In genomic region chr5:60010328-60010727, GRCh38 we compare ENCODE assay signal across 13 cellular contexts.
DNase-seq lines count a peak whose midpoint lies in the region; ATAC-seq and TF ChIP-seq lines count a peak whose summit lies in the region.
"Had no signal": no experiment of that assay in that cellular context is flagged by ENCODE, and none has a peak within 500 bp of the region (broad histone marks: within the 10 kb centered on the region; RNA-seq: fewer than 3 reads in every experiment).

No MANE protein-coding gene starts in this region.

- ATAC-seq in foreskin keratinocyte = peak; percentile 47
- ATAC-seq in GM21360 (IDR thresholded peaks at IDR 0.05; ENCODE audit: unreplicated experiment) = no peak
- ATAC-seq in HG03025 (IDR thresholded peaks at IDR 0.05; ENCODE audit: low FRiP score, unreplicated experiment) = no peak
- ATAC-seq: stimulated activated naive CD8-positive, alpha-beta T cell treated with anti-CD3 and anti-CD28 coated beads, Interleukin-15, amount 100 ng/mL, for 72 hours had no signal

- no peaks in the 10 kb centered on the region for H4K20me1 ChIP-seq in H9 (ENCODE audit: control insufficient read depth, insufficient read depth, insufficient read length)

- no CpG with 5 or more reads among the region's 1 CpG for WGBS in H9 (ENCODE audit: extremely low coverage, insufficient read length, low lambda C conversion rate)
- 47 to 64% methylated on average over 1 of the region's 1 CpG for WGBS in sigmoid colon, 2 donors

- no peaks in the 10 kb centered on the region for H3K23me2 ChIP-seq in H9 (ENCODE audit: insufficient read length, low read depth, low read length, poor library complexity, severe bottlenecking)

- no peak overlapping the region for H2BK20ac ChIP-seq in H9 (ENCODE audit: low read depth, low read length, poor library complexity, severe bottlenecking)

- H3K4me3 Mint-ChIP-seq in H9 = no peak overlapping the region
- H3K4me3 Mint-ChIP-seq: activated CD4-positive, alpha-beta T cell treated with anti-CD3 and anti-CD28 coated beads, Interleukin-2, amount 10 ng/mL, durations not matched to agents 7 days and 5 days; stimulated activated naive CD8-positive, alpha-beta T cell treated with anti-CD3 and anti-CD28 coated beads, Interleukin-15, amount 100 ng/mL, for 72 hours had no signal

- intact Hi-C loops in sigmoid colon (cut with DNase I) = no loop called here

- H3K4me2 ChIP-seq in H9 (ENCODE audit: insufficient read depth, insufficient read length, low read length) = no peak overlapping the region

- H3K4me3 ChIP-seq in BJ (ENCODE audit: low read depth, low read length) (no peak overlapping the region), sigmoid colon (no peak overlapping the region)

- H3K36me3 Mint-ChIP-seq in H9 (ENCODE audit: insufficient read depth in 1 of 3, low read depth in 3 of 3) = no peaks in the 10 kb centered on the region

- H3K4me1 ChIP-seq in H9 (ENCODE audit: insufficient read depth, low read length) (no peaks in the 10 kb centered on the region; the same call in 1 of the 2 replicates), foreskin keratinocyte (no peaks in the 10 kb centered on the region), sigmoid colon (no peaks in the 10 kb centered on the region)

- no peak for DNase-seq in BJ (ENCODE audit: low read depth)
- no peak for DNase-seq in H9
- peak; percentile 60 for DNase-seq in OCI-M1 (lab: John Stamatoyannopoulos, UW)
- no peak for DNase-seq in foreskin keratinocyte
- no peak for DNase-seq in NCI-H1105 treated with DMSO at 0.1 percent for 48 hours (lab: John Stamatoyannopoulos, UW)
- DNase-seq in sigmoid colon = no peak
- DNase-seq: activated CD4-positive, alpha-beta T cell treated with anti-CD3 and anti-CD28 coated beads, Interleukin-2, amount 10 ng/mL, durations not matched to agents 7 days and 5 days; erythroblast; NCI-H1436; stimulated activated naive CD8-positive, alpha-beta T cell treated with anti-CD3 and anti-CD28 coated beads, Interleukin-15, amount 100 ng/mL, for 72 hours had no signal

- H3T11ph ChIP-seq in H9 (ENCODE audit: low read length) = no peak overlapping the region

- H3K9ac ChIP-seq in H9 (ENCODE audit: extremely low read depth, insufficient read length, low read length) = no peak overlapping the region

- H2BK12ac ChIP-seq in H9 (ENCODE audit: insufficient read length, low read depth, low read length) = no peak overlapping the region

- H3K27me3 ChIP-seq in BJ (ENCODE audit: control insufficient read depth, insufficient read depth, low read length) = no peaks in the 10 kb centered on the region
- no peaks in the 10 kb centered on the region for H3K27me3 ChIP-seq in H9 (ENCODE audit: insufficient read depth, low read length)
- H3K27me3 ChIP-seq in foreskin keratinocyte = peaks cover 4% of the 10 kb centered on the region
- no peaks in the 10 kb centered on the region for H3K27me3 ChIP-seq in sigmoid colon

- no peaks in the 10 kb centered on the region for H3K79me2 ChIP-seq in H9 (ENCODE audit: insufficient read depth, low read length)

- H3K27ac Mint-ChIP-seq in H9 = no peak overlapping the region
- H3K27ac Mint-ChIP-seq: activated CD4-positive, alpha-beta T cell treated with anti-CD3 and anti-CD28 coated beads, Interleukin-2, amount 10 ng/mL, durations not matched to agents 7 days and 5 days; activated T-helper 2 cell treated with anti-CD3 and anti-CD28 coated beads, Interferon-gamma antibody, Interleukin-2, Interleukin-4, amounts not matched to agents 10 μg/mL and 5 μg/mL and 100 μg/mL, durations not matched to agents 14 hours and 24 hours and 36 hours; stimulated activated naive CD8-positive, alpha-beta T cell treated with anti-CD3 and anti-CD28 coated beads, Interleukin-15, amount 100 ng/mL, for 72 hours had no signal

- no peak overlapping the region for H3K23ac ChIP-seq in H9 (ENCODE audit: insufficient read length, low read depth, low read length)

- H3K56ac ChIP-seq in H9 (ENCODE audit: insufficient read length, low read depth, low read length) = no peak overlapping the region

- no peak overlapping the region for H4K8ac ChIP-seq in H9 (replicated peaks; ENCODE audit: insufficient read length, low read depth, low read length)

- no peak overlapping the region for H3K27ac ChIP-seq in H9 (ENCODE audit: insufficient read length, low read depth, low read length)
- H3K27ac ChIP-seq in foreskin keratinocyte = no peak overlapping the region
- H3K27ac ChIP-seq in sigmoid colon = no peak overlapping the region

- no peak overlapping the region for H4K5ac ChIP-seq in H9 (ENCODE audit: insufficient read length, low read depth, low read length)

- H2AK5ac ChIP-seq in H9 (ENCODE audit: insufficient read length, low read length) = no peak overlapping the region

- H4K91ac ChIP-seq in H9 (ENCODE audit: insufficient read length, low read depth, low read length) = no peak overlapping the region

- 0 out of 2 replicates have a peak, but pooled peaks have one; percentile 6 for TF ChIP-seq CTCF in BJ (IDR thresholded peaks at IDR 0.05; ENCODE audit: insufficient read depth, low read depth, low read length)
- TF ChIP-seq CTCF in H9 (conservative IDR thresholded peaks at IDR 0.05) = peak; percentile 52
- peak; percentile 14 for TF ChIP-seq CTCF in foreskin keratinocyte (conservative IDR thresholded peaks at IDR 0.05)
- TF ChIP-seq CTCF in sigmoid colon (IDR thresholded peaks at IDR 0.05) = peak in 1 of 4 experiments; percentile 11

- H3K4me1 Mint-ChIP-seq in H9 = peaks cover 4 to 5% of the 10 kb centered on the region in 2 experiments; a peak in 3 of 4 replicates
- H3K4me1 Mint-ChIP-seq: activated CD4-positive, alpha-beta T cell treated with anti-CD3 and anti-CD28 coated beads, Interleukin-2, amount 10 ng/mL, durations not matched to agents 7 days and 5 days; stimulated activated naive CD8-positive, alpha-beta T cell treated with anti-CD3 and anti-CD28 coated beads, Interleukin-15, amount 100 ng/mL, for 72 hours had no signal

- H3K4ac ChIP-seq in H9 (ENCODE audit: low read depth, low read length) = no peak overlapping the region

- H2BK5ac ChIP-seq in H9 (ENCODE audit: insufficient read length, low read length) = no peak overlapping the region

- no peaks in the 10 kb centered on the region for H3K79me1 ChIP-seq in H9 (ENCODE audit: insufficient read depth, low read depth, low read length, poor library complexity, severe bottlenecking)

- no peak overlapping the region for H2AFZ ChIP-seq in H9 (ENCODE audit: low read length)

- no peaks in the 10 kb centered on the region for H3K9me3 ChIP-seq in H9 (ENCODE audit: control insufficient read depth, low read depth, low read length)
- H3K9me3 ChIP-seq in sigmoid colon = no peaks in the 10 kb centered on the region

- CTCF ChIA-PET in BJ (lab: Yijun Ruan, JAX) = interaction anchor here (0.6 kb wide), 1 partner anchor 23 kb away, joined by 3 read pairs; no protein-coding TSS in a partner anchor

- TF ChIP-seq POLR2A in sigmoid colon (IDR thresholded peaks at IDR 0.05) = no peak

- TF ChIP-seq EP300 in sigmoid colon (IDR thresholded peaks at IDR 0.05) = no peak

- H2BK120ac ChIP-seq in H9 (ENCODE audit: low read depth, low read length, poor library complexity, severe bottlenecking) = no peak overlapping the region

- H3K18ac ChIP-seq in H9 (ENCODE audit: insufficient read length, low read depth, low read length) = no peak overlapping the region

- H3K9me3 Mint-ChIP-seq in H9 = no peaks in the 10 kb centered on the region
- H3K9me3 Mint-ChIP-seq: activated CD4-positive, alpha-beta T cell treated with anti-CD3 and anti-CD28 coated beads, Interleukin-2, amount 10 ng/mL, durations not matched to agents 7 days and 5 days; activated T-helper 2 cell treated with anti-CD3 and anti-CD28 coated beads, Interferon-gamma antibody, Interleukin-2, Interleukin-4, amounts not matched to agents 10 μg/mL and 5 μg/mL and 100 μg/mL, durations not matched to agents 14 hours and 24 hours and 36 hours; stimulated activated naive CD8-positive, alpha-beta T cell treated with anti-CD3 and anti-CD28 coated beads, Interleukin-15, amount 100 ng/mL, for 72 hours had no signal

- no peaks in the 10 kb centered on the region for H3K36me3 ChIP-seq in BJ (ENCODE audit: control insufficient read depth, insufficient read depth, low read length)
- no peaks in the 10 kb centered on the region for H3K36me3 ChIP-seq in sigmoid colon

- H3K27me3 Mint-ChIP-seq in H9 (ENCODE audit: low read depth) = no peaks in the 10 kb centered on the region
- H3K27me3 Mint-ChIP-seq: activated CD4-positive, alpha-beta T cell treated with anti-CD3 and anti-CD28 coated beads, Interleukin-2, amount 10 ng/mL, durations not matched to agents 7 days and 5 days; stimulated activated naive CD8-positive, alpha-beta T cell treated with anti-CD3 and anti-CD28 coated beads, Interleukin-15, amount 100 ng/mL, for 72 hours had no signal

- POLR2A ChIA-PET in BJ (lab: Charles Lee) = no interaction called here

- no peak overlapping the region for H3K14ac ChIP-seq in H9 (ENCODE audit: insufficient read depth, low read length)

- no peak overlapping the region for H2BK15ac ChIP-seq in H9 (ENCODE audit: low read depth, low read length)
